ENCODE assay signal across 1 cellular context in the genomic region with DNA sequence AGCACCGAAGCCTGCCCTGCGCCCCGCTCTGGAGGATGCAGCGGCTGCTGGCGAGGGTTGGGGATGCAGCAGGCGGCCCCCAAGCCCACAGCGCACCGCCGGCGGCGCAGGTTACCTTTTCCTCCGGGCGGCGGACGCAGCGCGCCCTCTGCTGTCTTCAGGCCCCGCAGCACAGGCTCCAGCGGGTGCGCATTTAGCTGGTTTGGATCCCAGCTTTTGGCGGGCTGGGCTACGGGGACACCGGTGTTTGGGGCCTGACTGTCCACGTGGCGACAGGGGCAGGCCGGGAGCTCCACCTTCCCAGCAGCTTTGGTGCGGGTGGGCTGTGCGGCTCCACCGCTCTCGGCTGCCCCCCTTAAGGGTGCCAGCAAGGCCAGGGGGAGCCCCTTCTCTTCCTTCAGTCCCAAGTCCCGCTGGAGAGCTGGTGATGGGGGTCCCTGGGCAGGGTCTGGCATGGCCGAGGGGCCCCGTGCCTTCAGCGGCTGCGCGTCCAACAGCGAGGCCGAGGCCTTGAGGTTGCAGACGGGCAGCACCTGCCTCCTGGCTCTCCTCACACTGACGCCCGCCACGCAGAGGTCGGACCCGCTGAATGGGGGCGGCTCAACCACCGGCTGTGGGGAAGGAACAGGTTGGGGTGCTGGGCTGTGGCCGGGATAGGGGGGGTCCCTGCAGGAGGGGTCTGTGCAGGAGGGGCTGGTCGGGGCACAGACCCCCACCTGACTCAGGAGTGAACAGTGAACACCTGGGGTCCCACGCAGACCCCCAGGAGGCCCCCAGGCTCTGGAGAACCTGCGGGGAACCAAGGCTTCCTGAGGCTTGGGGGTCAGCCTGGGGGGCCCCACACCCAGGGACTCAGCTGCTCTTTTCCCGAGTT.
TF ChIP-seq lines count a peak whose summit lies in the region.

No MANE protein-coding gene starts in this region.

TF ChIP-seq in HepG2, 621 proteins besides CTCF, POLR2A, EP300 and RAD21 (continued from another document and continues in another):
- TF ChIP-seq, protein P1, sequence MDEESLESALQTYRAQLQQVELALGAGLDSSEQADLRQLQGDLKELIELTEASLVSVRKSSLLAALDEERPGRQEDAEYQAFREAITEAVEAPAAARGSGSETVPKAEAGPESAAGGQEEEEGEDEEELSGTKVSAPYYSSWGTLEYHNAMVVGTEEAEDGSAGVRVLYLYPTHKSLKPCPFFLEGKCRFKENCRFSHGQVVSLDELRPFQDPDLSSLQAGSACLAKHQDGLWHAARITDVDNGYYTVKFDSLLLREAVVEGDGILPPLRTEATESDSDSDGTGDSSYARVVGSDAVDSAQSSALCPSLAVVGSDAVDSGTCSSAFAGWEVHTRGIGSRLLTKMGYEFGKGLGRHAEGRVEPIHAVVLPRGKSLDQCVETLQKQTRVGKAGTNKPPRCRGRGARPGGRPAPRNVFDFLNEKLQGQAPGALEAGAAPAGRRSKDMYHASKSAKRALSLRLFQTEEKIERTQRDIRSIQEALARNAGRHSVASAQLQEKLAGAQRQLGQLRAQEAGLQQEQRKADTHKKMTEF (CRISPR knock-in tag; IDR thresholded peaks at IDR 0.05): no peak; the same call in 1 of the 2 replicates
- TF ChIP-seq, protein P2, sequence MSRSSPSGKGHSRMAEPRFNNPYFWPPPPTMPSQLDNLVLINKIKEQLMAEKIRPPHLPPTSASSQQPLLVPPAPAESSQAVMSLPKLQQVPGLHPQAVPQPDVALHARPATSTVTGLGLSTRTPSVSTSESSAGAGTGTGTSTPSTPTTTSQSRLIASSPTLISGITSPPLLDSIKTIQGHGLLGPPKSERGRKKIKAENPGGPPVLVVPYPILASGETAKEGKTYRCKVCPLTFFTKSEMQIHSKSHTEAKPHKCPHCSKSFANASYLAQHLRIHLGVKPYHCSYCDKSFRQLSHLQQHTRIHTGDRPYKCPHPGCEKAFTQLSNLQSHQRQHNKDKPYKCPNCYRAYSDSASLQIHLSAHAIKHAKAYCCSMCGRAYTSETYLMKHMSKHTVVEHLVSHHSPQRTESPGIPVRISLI (CRISPR knock-in tag; IDR thresholded peaks at IDR 0.05; ENCODE audit: borderline replicate concordance): no peak
- TF ChIP-seq HNRNPLL (IDR thresholded peaks at IDR 0.05; ENCODE audit: low read depth, low read length, poor library complexity, severe bottlenecking): peak; percentile 90
- no peak for TF ChIP-seq ZNF670 (CRISPR knock-in tag; IDR thresholded peaks at IDR 0.05; ENCODE audit: borderline replicate concordance)
- TF ChIP-seq CEBPG (CRISPR knock-in tag; IDR thresholded peaks at IDR 0.05): no peak
- TF ChIP-seq, protein P3, sequence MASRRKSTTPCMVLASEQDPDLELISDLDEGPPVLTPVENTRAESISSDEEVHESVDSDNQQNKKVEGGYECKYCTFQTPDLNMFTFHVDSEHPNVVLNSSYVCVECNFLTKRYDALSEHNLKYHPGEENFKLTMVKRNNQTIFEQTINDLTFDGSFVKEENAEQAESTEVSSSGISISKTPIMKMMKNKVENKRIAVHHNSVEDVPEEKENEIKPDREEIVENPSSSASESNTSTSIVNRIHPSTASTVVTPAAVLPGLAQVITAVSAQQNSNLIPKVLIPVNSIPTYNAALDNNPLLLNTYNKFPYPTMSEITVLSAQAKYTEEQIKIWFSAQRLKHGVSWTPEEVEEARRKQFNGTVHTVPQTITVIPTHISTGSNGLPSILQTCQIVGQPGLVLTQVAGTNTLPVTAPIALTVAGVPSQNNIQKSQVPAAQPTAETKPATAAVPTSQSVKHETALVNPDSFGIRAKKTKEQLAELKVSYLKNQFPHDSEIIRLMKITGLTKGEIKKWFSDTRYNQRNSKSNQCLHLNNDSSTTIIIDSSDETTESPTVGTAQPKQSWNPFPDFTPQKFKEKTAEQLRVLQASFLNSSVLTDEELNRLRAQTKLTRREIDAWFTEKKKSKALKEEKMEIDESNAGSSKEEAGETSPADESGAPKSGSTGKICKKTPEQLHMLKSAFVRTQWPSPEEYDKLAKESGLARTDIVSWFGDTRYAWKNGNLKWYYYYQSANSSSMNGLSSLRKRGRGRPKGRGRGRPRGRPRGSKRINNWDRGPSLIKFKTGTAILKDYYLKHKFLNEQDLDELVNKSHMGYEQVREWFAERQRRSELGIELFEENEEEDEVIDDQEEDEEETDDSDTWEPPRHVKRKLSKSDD (CRISPR knock-in tag; IDR thresholded peaks at IDR 0.05; ENCODE audit: low read depth): no peak
- TF ChIP-seq, protein P4, sequence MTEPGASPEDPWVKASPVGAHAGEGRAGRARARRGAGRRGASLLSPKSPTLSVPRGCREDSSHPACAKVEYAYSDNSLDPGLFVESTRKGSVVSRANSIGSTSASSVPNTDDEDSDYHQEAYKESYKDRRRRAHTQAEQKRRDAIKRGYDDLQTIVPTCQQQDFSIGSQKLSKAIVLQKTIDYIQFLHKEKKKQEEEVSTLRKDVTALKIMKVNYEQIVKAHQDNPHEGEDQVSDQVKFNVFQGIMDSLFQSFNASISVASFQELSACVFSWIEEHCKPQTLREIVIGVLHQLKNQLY (CRISPR knock-in tag; IDR thresholded peaks at IDR 0.05): no peak
- TF ChIP-seq SIN3A (IDR thresholded peaks at IDR 0.05; ENCODE audit: borderline replicate concordance, low read depth, low read length): no peak
- TF ChIP-seq KAT8 (CRISPR knock-in tag; IDR thresholded peaks at IDR 0.05): no peak
- peak; percentile 40; the same call in 1 of the 2 replicates for TF ChIP-seq ETV5 (CRISPR knock-in tag; IDR thresholded peaks at IDR 0.05; ENCODE audit: borderline replicate concordance)
- TF ChIP-seq SKI (IDR thresholded peaks at IDR 0.05; ENCODE audit: partially characterized antibody): peak; percentile 25
- no peak for TF ChIP-seq HOXA3 (CRISPR knock-in tag; IDR thresholded peaks at IDR 0.05)
- TF ChIP-seq ZNF383 (CRISPR knock-in tag; IDR thresholded peaks at IDR 0.05; ENCODE audit: borderline replicate concordance): no peak
- TF ChIP-seq IRX3 (CRISPR knock-in tag; IDR thresholded peaks at IDR 0.05; ENCODE audit: borderline replicate concordance, low read depth): no peak
- peak; percentile 75; the same call in 1 of the 2 replicates for TF ChIP-seq SMC3 (IDR thresholded peaks at IDR 0.05; ENCODE audit: low read length)
- TF ChIP-seq GPN1 (CRISPR knock-in tag; IDR thresholded peaks at IDR 0.05; ENCODE audit: borderline replicate concordance): no peak
- TF ChIP-seq, protein P5, sequence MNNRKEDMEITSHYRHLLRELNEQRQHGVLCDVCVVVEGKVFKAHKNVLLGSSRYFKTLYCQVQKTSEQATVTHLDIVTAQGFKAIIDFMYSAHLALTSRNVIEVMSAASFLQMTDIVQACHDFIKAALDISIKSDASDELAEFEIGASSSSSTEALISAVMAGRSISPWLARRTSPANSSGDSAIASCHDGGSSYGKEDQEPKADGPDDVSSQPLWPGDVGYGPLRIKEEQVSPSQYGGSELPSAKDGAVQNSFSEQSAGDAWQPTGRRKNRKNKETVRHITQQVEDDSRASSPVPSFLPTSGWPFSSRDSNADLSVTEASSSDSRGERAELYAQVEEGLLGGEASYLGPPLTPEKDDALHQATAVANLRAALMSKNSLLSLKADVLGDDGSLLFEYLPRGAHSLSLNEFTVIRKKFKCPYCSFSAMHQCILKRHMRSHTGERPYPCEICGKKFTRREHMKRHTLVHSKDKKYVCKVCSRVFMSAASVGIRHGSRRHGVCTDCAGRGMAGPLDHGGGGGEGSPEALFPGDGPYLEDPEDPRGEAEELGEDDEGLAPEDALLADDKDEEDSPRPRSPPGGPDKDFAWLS (CRISPR knock-in tag; IDR thresholded peaks at IDR 0.05; ENCODE audit: borderline replicate concordance): no peak
- TF ChIP-seq ZNF564 (CRISPR knock-in tag; IDR thresholded peaks at IDR 0.05): 0 out of 2 replicates have a peak, but pooled peaks have one; percentile 22
- peak; percentile 44; the same call in 1 of the 2 replicates for TF ChIP-seq SALL2 (CRISPR knock-in tag; IDR thresholded peaks at IDR 0.05)
- TF ChIP-seq, protein P6, sequence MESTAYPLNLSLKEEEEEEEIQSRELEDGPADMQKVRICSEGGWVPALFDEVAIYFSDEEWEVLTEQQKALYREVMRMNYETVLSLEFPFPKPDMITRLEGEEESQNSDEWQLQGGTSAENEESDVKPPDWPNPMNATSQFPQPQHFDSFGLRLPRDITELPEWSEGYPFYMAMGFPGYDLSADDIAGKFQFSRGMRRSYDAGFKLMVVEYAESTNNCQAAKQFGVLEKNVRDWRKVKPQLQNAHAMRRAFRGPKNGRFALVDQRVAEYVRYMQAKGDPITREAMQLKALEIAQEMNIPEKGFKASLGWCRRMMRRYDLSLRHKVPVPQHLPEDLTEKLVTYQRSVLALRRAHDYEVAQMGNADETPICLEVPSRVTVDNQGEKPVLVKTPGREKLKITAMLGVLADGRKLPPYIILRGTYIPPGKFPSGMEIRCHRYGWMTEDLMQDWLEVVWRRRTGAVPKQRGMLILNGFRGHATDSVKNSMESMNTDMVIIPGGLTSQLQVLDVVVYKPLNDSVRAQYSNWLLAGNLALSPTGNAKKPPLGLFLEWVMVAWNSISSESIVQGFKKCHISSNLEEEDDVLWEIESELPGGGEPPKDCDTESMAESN (CRISPR knock-in tag; conservative IDR thresholded peaks at IDR 0.05): 0 out of 2 replicates have a peak, but pooled peaks have one; percentile 27
- TF ChIP-seq SMAD1 (CRISPR knock-in tag; IDR thresholded peaks at IDR 0.05; ENCODE audit: borderline replicate concordance, low read depth): 0 out of 2 replicates have a peak, but pooled peaks have one; percentile 60
- TF ChIP-seq ZNF552 (CRISPR knock-in tag; IDR thresholded peaks at IDR 0.05; ENCODE audit: borderline replicate concordance): no peak
- no peak for TF ChIP-seq LCORL (IDR thresholded peaks at IDR 0.05)
- TF ChIP-seq LCORL (CRISPR knock-in tag; IDR thresholded peaks at IDR 0.05): peak; percentile 47; the same call in 1 of the 2 replicates
- no peak for TF ChIP-seq ZNF749 (CRISPR knock-in tag; IDR thresholded peaks at IDR 0.05; ENCODE audit: borderline replicate concordance)
- TF ChIP-seq, protein P7, sequence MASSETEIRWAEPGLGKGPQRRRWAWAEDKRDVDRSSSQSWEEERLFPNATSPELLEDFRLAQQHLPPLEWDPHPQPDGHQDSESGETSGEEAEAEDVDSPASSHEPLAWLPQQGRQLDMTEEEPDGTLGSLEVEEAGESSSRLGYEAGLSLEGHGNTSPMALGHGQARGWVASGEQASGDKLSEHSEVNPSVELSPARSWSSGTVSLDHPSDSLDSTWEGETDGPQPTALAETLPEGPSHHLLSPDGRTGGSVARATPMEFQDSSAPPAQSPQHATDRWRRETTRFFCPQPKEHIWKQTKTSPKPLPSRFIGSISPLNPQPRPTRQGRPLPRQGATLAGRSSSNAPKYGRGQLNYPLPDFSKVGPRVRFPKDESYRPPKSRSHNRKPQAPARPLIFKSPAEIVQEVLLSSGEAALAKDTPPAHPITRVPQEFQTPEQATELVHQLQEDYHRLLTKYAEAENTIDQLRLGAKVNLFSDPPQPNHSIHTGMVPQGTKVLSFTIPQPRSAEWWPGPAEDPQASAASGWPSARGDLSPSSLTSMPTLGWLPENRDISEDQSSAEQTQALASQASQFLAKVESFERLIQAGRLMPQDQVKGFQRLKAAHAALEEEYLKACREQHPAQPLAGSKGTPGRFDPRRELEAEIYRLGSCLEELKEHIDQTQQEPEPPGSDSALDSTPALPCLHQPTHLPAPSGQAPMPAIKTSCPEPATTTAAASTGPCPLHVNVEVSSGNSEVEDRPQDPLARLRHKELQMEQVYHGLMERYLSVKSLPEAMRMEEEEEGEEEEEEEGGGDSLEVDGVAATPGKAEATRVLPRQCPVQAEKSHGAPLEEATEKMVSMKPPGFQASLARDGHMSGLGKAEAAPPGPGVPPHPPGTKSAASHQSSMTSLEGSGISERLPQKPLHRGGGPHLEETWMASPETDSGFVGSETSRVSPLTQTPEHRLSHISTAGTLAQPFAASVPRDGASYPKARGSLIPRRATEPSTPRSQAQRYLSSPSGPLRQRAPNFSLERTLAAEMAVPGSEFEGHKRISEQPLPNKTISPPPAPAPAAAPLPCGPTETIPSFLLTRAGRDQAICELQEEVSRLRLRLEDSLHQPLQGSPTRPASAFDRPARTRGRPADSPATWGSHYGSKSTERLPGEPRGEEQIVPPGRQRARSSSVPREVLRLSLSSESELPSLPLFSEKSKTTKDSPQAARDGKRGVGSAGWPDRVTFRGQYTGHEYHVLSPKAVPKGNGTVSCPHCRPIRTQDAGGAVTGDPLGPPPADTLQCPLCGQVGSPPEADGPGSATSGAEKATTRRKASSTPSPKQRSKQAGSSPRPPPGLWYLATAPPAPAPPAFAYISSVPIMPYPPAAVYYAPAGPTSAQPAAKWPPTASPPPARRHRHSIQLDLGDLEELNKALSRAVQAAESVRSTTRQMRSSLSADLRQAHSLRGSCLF (CRISPR knock-in tag; IDR thresholded peaks at IDR 0.05; ENCODE audit: borderline replicate concordance): no peak
- no peak for TF ChIP-seq ASH2L (IDR thresholded peaks at IDR 0.05; ENCODE audit: insufficient read length, low read depth, low read length)
- TF ChIP-seq STAG1 (CRISPR knock-in tag; IDR thresholded peaks at IDR 0.05): peak; percentile 99
- TF ChIP-seq, protein P8, sequence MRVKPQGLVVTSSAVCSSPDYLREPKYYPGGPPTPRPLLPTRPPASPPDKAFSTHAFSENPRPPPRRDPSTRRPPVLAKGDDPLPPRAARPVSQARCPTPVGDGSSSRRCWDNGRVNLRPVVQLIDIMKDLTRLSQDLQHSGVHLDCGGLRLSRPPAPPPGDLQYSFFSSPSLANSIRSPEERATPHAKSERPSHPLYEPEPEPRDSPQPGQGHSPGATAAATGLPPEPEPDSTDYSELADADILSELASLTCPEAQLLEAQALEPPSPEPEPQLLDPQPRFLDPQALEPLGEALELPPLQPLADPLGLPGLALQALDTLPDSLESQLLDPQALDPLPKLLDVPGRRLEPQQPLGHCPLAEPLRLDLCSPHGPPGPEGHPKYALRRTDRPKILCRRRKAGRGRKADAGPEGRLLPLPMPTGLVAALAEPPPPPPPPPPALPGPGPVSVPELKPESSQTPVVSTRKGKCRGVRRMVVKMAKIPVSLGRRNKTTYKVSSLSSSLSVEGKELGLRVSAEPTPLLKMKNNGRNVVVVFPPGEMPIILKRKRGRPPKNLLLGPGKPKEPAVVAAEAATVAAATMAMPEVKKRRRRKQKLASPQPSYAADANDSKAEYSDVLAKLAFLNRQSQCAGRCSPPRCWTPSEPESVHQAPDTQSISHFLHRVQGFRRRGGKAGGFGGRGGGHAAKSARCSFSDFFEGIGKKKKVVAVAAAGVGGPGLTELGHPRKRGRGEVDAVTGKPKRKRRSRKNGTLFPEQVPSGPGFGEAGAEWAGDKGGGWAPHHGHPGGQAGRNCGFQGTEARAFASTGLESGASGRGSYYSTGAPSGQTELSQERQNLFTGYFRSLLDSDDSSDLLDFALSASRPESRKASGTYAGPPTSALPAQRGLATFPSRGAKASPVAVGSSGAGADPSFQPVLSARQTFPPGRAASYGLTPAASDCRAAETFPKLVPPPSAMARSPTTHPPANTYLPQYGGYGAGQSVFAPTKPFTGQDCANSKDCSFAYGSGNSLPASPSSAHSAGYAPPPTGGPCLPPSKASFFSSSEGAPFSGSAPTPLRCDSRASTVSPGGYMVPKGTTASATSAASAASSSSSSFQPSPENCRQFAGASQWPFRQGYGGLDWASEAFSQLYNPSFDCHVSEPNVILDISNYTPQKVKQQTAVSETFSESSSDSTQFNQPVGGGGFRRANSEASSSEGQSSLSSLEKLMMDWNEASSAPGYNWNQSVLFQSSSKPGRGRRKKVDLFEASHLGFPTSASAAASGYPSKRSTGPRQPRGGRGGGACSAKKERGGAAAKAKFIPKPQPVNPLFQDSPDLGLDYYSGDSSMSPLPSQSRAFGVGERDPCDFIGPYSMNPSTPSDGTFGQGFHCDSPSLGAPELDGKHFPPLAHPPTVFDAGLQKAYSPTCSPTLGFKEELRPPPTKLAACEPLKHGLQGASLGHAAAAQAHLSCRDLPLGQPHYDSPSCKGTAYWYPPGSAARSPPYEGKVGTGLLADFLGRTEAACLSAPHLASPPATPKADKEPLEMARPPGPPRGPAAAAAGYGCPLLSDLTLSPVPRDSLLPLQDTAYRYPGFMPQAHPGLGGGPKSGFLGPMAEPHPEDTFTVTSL (CRISPR knock-in tag; IDR thresholded peaks at IDR 0.05; ENCODE audit: borderline replicate concordance): no peak
- no peak for TF ChIP-seq ZNF333 (CRISPR knock-in tag; IDR thresholded peaks at IDR 0.05; ENCODE audit: borderline replicate concordance)
- no peak for TF ChIP-seq ZNF44 (CRISPR knock-in tag; IDR thresholded peaks at IDR 0.05)
- TF ChIP-seq ZNF501 (CRISPR knock-in tag; IDR thresholded peaks at IDR 0.05): peak; percentile 51; the same call in 1 of the 2 replicates
